In the genomic region with DNA sequence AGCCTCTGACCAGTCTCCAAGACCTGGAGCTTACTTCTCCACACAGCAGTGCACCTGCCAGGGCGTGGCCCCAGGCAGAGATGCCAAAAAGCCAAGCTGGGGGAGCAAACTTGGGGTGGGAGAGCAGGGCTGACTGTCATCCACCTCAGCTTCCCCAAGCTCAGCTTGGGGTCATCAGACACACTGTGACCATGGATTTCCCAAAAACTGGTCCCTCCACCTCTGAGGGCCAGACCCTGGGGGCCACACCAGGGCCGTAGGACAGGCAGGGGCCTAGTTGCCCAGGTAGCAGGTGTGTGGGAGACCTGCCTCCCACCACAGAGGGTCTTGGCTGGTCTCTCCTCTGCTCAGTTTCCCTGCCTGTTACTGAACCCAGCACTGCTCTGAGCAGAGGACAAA, we compare ENCODE assay signal across 8 cellular contexts. TPM values are rescaled to one million over a fixed set of nuclear protein-coding genes. Genes with fewer than 3 reads are reported as not detected.
DNase-seq lines count a peak whose midpoint lies in the region; ATAC-seq, FAIRE-seq and TF ChIP-seq lines count a peak whose summit lies in the region.

No MANE protein-coding gene starts in this region.

- TF ChIP-seq EP300 in K562 (IDR thresholded peaks at IDR 0.05; ENCODE audit: low read length): no peak

- FAIRE-seq in K562 (lab: Jason Lieb, UNC): no peak

- H3K4me2 ChIP-seq in K562 (ENCODE audit: insufficient read depth, low read length): 0 out of 2 replicates have a peak overlapping the region, but pooled peaks have one; percentile 78

- no peaks in the 10 kb centered on the region for H3K27me3 ChIP-seq in K562 (ENCODE audit: control insufficient read depth in 2 of 2, insufficient read depth in 2 of 2, low read length in 2 of 2)
- no peaks in the 10 kb centered on the region for H3K27me3 ChIP-seq in layer of hippocampus (ENCODE audit: control insufficient read depth, insufficient read depth, low read length)
- H3K27me3 ChIP-seq in stomach smooth muscle (ENCODE audit: control insufficient read depth in 1 of 2, insufficient read depth in 2 of 2, low read length in 2 of 2): no peaks in the 10 kb centered on the region

- no peak for ATAC-seq in K562
- ATAC-seq in HG03571 (IDR thresholded peaks at IDR 0.05; ENCODE audit: unreplicated experiment): no peak
- ATAC-seq in HG02884 (IDR thresholded peaks at IDR 0.05; ENCODE audit: unreplicated experiment): no peak

- H3K36me3 ChIP-seq in K562 (ENCODE audit: control insufficient read depth, insufficient read depth, low read length) (peaks cover 9% of the 10 kb centered on the region; the same call in 1 of the 3 replicates), stomach smooth muscle (ENCODE audit: control insufficient read depth in 2 of 2, insufficient read depth in 2 of 2, low read length in 2 of 2) (peaks cover 0 to 6% of the 10 kb centered on the region in 2 donors)

- no peak for TF ChIP-seq CTCF in K562 (IDR thresholded peaks at IDR 0.05 in 2 of 3, conservative IDR thresholded peaks at IDR 0.05 in 1 of 3; ENCODE audit: insufficient read depth in 2 of 3, low read depth in 1 of 3, low read length in 3 of 3)

- intact Hi-C loops in K562 (cut with micrococcal nuclease): loop anchor here (5.0 kb wide), 1 partner anchor 36 kb away; a partner anchor contains a TSS

- no peak overlapping the region for H3K4me3 ChIP-seq in K562
- peak overlapping the region; percentile 71 to 81 for H3K4me3 ChIP-seq in stomach smooth muscle (ENCODE audit: low read length in 2 of 2)

- H3K27ac ChIP-seq in K562 (ENCODE audit: extremely low read depth, low read depth, low read length): no peak overlapping the region
- H3K27ac ChIP-seq in layer of hippocampus (ENCODE audit: low read depth, low read length): peak overlapping the region; percentile 71
- H3K27ac ChIP-seq in stomach smooth muscle (ENCODE audit: low read length): peak overlapping the region; percentile 82

- TF ChIP-seq RAD21 in K562 (CRISPR knock-in tag; conservative IDR thresholded peaks at IDR 0.05 in 1 of 2, IDR thresholded peaks at IDR 0.05 in 1 of 2): no peak

- H3K4me1 ChIP-seq in K562 (replicated peaks in 1 of 2; ENCODE audit: control insufficient read depth in 2 of 2, insufficient read depth in 2 of 2, low read length in 2 of 2) (peaks cover 39 to 91% of the 10 kb centered on the region in 2 experiments), stomach smooth muscle (ENCODE audit: control insufficient read depth, insufficient read depth, low read length) (peaks cover 46% of the 10 kb centered on the region)

- peaks cover 66% of the 10 kb centered on the region for H4K20me1 ChIP-seq in K562 (replicated peaks; ENCODE audit: control insufficient read depth, insufficient read depth, low read length)

- H3K79me2 ChIP-seq in K562 (ENCODE audit: control insufficient read depth, insufficient read depth, low read length): no peaks in the 10 kb centered on the region

- CTCF ChIA-PET in K562 (lab: Yijun Ruan, JAX; ENCODE audit: low intra/inter-chr PET ratio): no interaction called here

- POLR2A ChIA-PET in K562 (lab: Yijun Ruan, JAX): interaction anchor here (0.6 to 5.7 kb wide), 7 partner anchors 13 to 232 kb away, joined by 3 to 56 read pairs (median 4); a partner anchor contains a TSS

- H3K9me3 ChIP-seq in K562 (replicated peaks; ENCODE audit: control insufficient read depth, insufficient read depth, low read depth, low read length): no peaks in the 10 kb centered on the region
- H3K9me3 ChIP-seq in stomach smooth muscle (ENCODE audit: control insufficient read depth in 2 of 2, low read length in 2 of 2): no peaks in the 10 kb centered on the region

- peaks cover 23% of the 10 kb centered on the region for H3K9me1 ChIP-seq in K562 (ENCODE audit: control insufficient read depth, insufficient read depth, low read length)

- no peak overlapping the region for H2AFZ ChIP-seq in K562 (ENCODE audit: low read depth, low read length)

- in situ Hi-C loops in K562 (cut with MboI): no loop called here

- BruUV-seq in K562 (replicated peaks; lab: Mats Ljungman, UMichigan): no TSS peak

- no peak for TF ChIP-seq POLR2A in K562 (conservative IDR thresholded peaks at IDR 0.05)

- WGBS in K562 (ENCODE audit: insufficient coverage, low coverage, missing lambda C conversion rate): 51% methylated on average over 2 of the region's 2 CpGs

- DNase-seq in NCI-H748 (lab: John Stamatoyannopoulos, UW; ENCODE audit: unreplicated experiment): peak; percentile 6
- DNase-seq in NCI-H748 treated with DMSO at 0.1 percent for 48 hours (lab: John Stamatoyannopoulos, UW): no peak
- no peak for DNase-seq in K562 (ENCODE audit: extremely low read depth in 1 of 4, low spot score in 3 of 4)
- DNase-seq in C1 segment of cervical spinal cord (lab: John Stamatoyannopoulos, UW): no peak

- H3K9ac ChIP-seq in K562 (ENCODE audit: insufficient read depth in 1 of 2, low read depth in 2 of 2, low read length in 2 of 2) (peak overlapping the region in 1 of 2 experiments; percentile 91; a peak in 2 of 4 replicates), stomach smooth muscle (ENCODE audit: low read length in 2 of 2) (peak overlapping the region; percentile 67 to 79)

RNA-seq across cellular contexts. Expression of a gene that starts 30.6 kb away (rescaled TPM):
- total RNA-seq in K562 (2011; cell fraction: chromatin; rRNA removed; ENCODE audit: low replicate concordance): 114 and 328 TPM in 2 replicates
- total RNA-seq in K562 (2011; cell fraction: nucleolus; rRNA removed): 214 and 270 TPM in 2 replicates
- 106 and 131 TPM in 2 replicates for total RNA-seq in K562 (2011; cell fraction: nucleoplasm; rRNA removed)
- total RNA-seq in K562 (2014; rRNA removed) (49.3 and 54.2 TPM in 2 replicates), K562 (2014; rRNA removed; fragmentation: Illumina TruSeq; extraction: Trizol) (2.2 and 4.5 TPM in 2 replicates), K562 (2015; rRNA removed; fragmentation: Illumina TruSeq; extraction: Trizol) (13.3 and 15.6 TPM in 2 replicates), K562 (2021) (46.5 and 50.6 TPM in 2 replicates)
- polyA plus RNA-seq in K562 (2011; rRNA removed) (35.2 and 71.6 TPM in 2 replicates), K562 (2014; fragmentation: Illumina TruSeq; extraction: Trizol) (8.0 and 15.9 TPM in 2 replicates), K562 (2014; fragmentation: Nextera tagmentation; extraction: Ambion mirVana) (under 1 TPM; 0.03 to 0.17 TPM), K562 (2014; rRNA removed) (42.5 and 97.4 TPM in 2 replicates)
- polyA plus RNA-seq in K562 (2011; cell fraction: cytosol; rRNA removed): 134 and 673 TPM in 2 replicates
- 407 and 424 TPM in 2 replicates for polyA plus RNA-seq in K562 (2011; cell fraction: nucleus; rRNA removed)
- 30.0 and 31.2 TPM in 2 replicates for polyA plus RNA-seq in K562 (2012)
- polyA minus RNA-seq in K562 (2011; rRNA and poly(A)+ RNA removed): 15.1 and 15.6 TPM in 2 replicates
- polyA minus RNA-seq in K562 (2011; cell fraction: cytosol; rRNA and poly(A)+ RNA removed): 24.6 and 52.4 TPM in 2 replicates
- polyA minus RNA-seq in K562 (2011; cell fraction: nucleus; rRNA and poly(A)+ RNA removed): 96.8 and 145 TPM in 2 replicates

RNA-seq across cellular contexts. Expression of a gene that starts 34.9 kb away (rescaled TPM):
- total RNA-seq in K562 (2011; cell fraction: chromatin; rRNA removed; ENCODE audit: low replicate concordance): 160 and 395 TPM in 2 replicates
- 227 and 229 TPM in 2 replicates for total RNA-seq in K562 (2011; cell fraction: nucleolus; rRNA removed)
- 196 and 211 TPM in 2 replicates for total RNA-seq in K562 (2011; cell fraction: nucleoplasm; rRNA removed)
- total RNA-seq in K562 (2014; rRNA removed) (70.1 and 95.8 TPM in 2 replicates), K562 (2014; rRNA removed; fragmentation: Illumina TruSeq; extraction: Trizol) (36.1 and 45.9 TPM in 2 replicates), K562 (2015; rRNA removed; fragmentation: Illumina TruSeq; extraction: Trizol) (55.8 and 57.2 TPM in 2 replicates), K562 (2021) (94.1 and 97.3 TPM in 2 replicates)
- polyA plus RNA-seq in K562 (2011; rRNA removed) (94.9 and 115 TPM in 2 replicates), K562 (2014; fragmentation: Illumina TruSeq; extraction: Trizol) (88.3 and 89.4 TPM in 2 replicates), K562 (2014; fragmentation: Nextera tagmentation; extraction: Ambion mirVana) (10 to 100 TPM; 15.5 to 17.5 TPM), K562 (2014; rRNA removed) (89.6 and 92.5 TPM in 2 replicates)
- polyA plus RNA-seq in K562 (2011; cell fraction: cytosol; rRNA removed): 157 and 209 TPM in 2 replicates
- polyA plus RNA-seq in K562 (2011; cell fraction: nucleus; rRNA removed): 157 and 195 TPM in 2 replicates
- polyA plus RNA-seq in K562 (2012): 68.2 and 73.0 TPM in 2 replicates
- 130 and 186 TPM in 2 replicates for polyA minus RNA-seq in K562 (2011; rRNA and poly(A)+ RNA removed)
- polyA minus RNA-seq in K562 (2011; cell fraction: cytosol; rRNA and poly(A)+ RNA removed): 73.2 and 76.1 TPM in 2 replicates
- polyA minus RNA-seq in K562 (2011; cell fraction: nucleus; rRNA and poly(A)+ RNA removed): 63.1 and 85.0 TPM in 2 replicates

RNA-seq across cellular contexts. Expression of a gene that starts 44.4 kb away (rescaled TPM):
- 156 and 367 TPM in 2 replicates for total RNA-seq in K562 (2011; cell fraction: chromatin; rRNA removed; ENCODE audit: low replicate concordance)
- total RNA-seq in K562 (2011; cell fraction: nucleolus; rRNA removed): 176 and 216 TPM in 2 replicates
- 160 and 165 TPM in 2 replicates for total RNA-seq in K562 (2011; cell fraction: nucleoplasm; rRNA removed)
- total RNA-seq in K562 (2014; rRNA removed) (49.4 and 60.7 TPM in 2 replicates), K562 (2014; rRNA removed; fragmentation: Illumina TruSeq; extraction: Trizol) (25.1 and 32.6 TPM in 2 replicates), K562 (2015; rRNA removed; fragmentation: Illumina TruSeq; extraction: Trizol) (45.9 and 50.4 TPM in 2 replicates), K562 (2021) (78.2 and 80.2 TPM in 2 replicates)
- polyA plus RNA-seq in K562 (2011; rRNA removed) (50.2 and 93.6 TPM in 2 replicates), K562 (2014; fragmentation: Illumina TruSeq; extraction: Trizol) (45.0 and 66.1 TPM in 2 replicates), K562 (2014; fragmentation: Nextera tagmentation; extraction: Ambion mirVana) (1 to 10 TPM; 3.3 to 4.4 TPM), K562 (2014; rRNA removed) (52.5 and 57.0 TPM in 2 replicates)
- polyA plus RNA-seq in K562 (2011; cell fraction: cytosol; rRNA removed): 84.2 and 98.0 TPM in 2 replicates
- 148 and 181 TPM in 2 replicates for polyA plus RNA-seq in K562 (2011; cell fraction: nucleus; rRNA removed)
- polyA plus RNA-seq in K562 (2012): 83.1 and 83.5 TPM in 2 replicates
- polyA minus RNA-seq in K562 (2011; rRNA and poly(A)+ RNA removed): 44.4 and 47.5 TPM in 2 replicates
- polyA minus RNA-seq in K562 (2011; cell fraction: cytosol; rRNA and poly(A)+ RNA removed): 55.3 and 75.6 TPM in 2 replicates
- polyA minus RNA-seq in K562 (2011; cell fraction: nucleus; rRNA and poly(A)+ RNA removed): 57.4 and 103 TPM in 2 replicates

RNA-seq across cellular contexts. Expression of a gene that starts 44.4 kb away (rescaled TPM):
- total RNA-seq in K562 (2011; cell fraction: chromatin; rRNA removed; ENCODE audit: low replicate concordance): 125 and 360 TPM in 2 replicates
- 500 and 649 TPM in 2 replicates for total RNA-seq in K562 (2011; cell fraction: nucleolus; rRNA removed)
- total RNA-seq in K562 (2011; cell fraction: nucleoplasm; rRNA removed): 301 and 358 TPM in 2 replicates
- total RNA-seq in K562 (2014; rRNA removed) (334 and 497 TPM in 2 replicates), K562 (2014; rRNA removed; fragmentation: Illumina TruSeq; extraction: Trizol) (29.4 and 46.3 TPM in 2 replicates), K562 (2015; rRNA removed; fragmentation: Illumina TruSeq; extraction: Trizol) (155 and 156 TPM in 2 replicates), K562 (2021) (348 and 351 TPM in 2 replicates)
- polyA plus RNA-seq in K562 (2011; rRNA removed) (185 and 498 TPM in 2 replicates), K562 (2014; fragmentation: Illumina TruSeq; extraction: Trizol) (108 and 305 TPM in 2 replicates), K562 (2014; fragmentation: Nextera tagmentation; extraction: Ambion mirVana) (10 to 100 TPM; 12.5 to 39.6 TPM), K562 (2014; rRNA removed) (263 and 317 TPM in 2 replicates)
- polyA plus RNA-seq in K562 (2011; cell fraction: cytosol; rRNA removed): 652 and 657 TPM in 2 replicates
- 321 and 432 TPM in 2 replicates for polyA plus RNA-seq in K562 (2011; cell fraction: nucleus; rRNA removed)
- 279 and 699 TPM in 2 replicates for polyA plus RNA-seq in K562 (2012)
- polyA minus RNA-seq in K562 (2011; rRNA and poly(A)+ RNA removed): 92.9 and 123 TPM in 2 replicates
- 148 and 344 TPM in 2 replicates for polyA minus RNA-seq in K562 (2011; cell fraction: cytosol; rRNA and poly(A)+ RNA removed)
- polyA minus RNA-seq in K562 (2011; cell fraction: nucleus; rRNA and poly(A)+ RNA removed): 63.8 and 154 TPM in 2 replicates
